15 cellular contexts compared by ENCODE assay signal in the genomic region with DNA sequence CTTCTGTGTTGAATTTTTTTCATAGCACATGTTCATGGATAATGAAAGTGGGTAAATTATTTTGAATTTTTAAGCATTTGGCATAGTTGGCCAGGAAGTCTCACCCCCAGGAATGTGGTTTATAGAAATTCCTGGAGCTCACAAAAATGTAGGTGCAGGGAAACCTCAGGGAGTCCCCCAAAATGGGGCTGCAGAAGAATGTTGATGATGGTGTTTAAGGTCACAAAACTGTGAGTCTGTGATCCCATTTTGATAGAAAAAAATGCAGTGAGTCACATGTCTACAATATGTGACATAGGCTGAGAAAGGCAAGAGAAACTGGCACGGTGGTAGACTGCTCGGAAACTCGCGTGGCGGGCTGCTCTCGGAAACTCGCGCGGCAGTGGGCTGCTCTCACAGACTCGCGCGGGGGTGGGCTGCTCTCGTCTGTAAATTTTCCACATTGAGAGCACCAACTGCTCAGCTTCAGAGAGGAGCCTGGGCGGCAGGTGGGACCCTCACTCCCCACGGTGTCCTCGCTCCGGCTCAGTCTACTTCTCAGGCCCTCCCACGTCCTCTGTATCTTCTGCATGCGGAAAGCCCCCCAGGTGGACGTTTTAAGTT.
"Had no signal": no experiment of that assay in that cellular context is flagged by ENCODE, and none has a peak within 500 bp of the region (broad histone marks: within the 10 kb centered on the region; RNA-seq: fewer than 3 reads in every experiment).

No MANE protein-coding gene starts in this region.

- H3K4me1 ChIP-seq: body of pancreas, heart left ventricle, upper lobe of right lung had no signal

- ATAC-seq: activated CD4-positive, CD25-positive, alpha-beta regulatory T cell treated with anti-CD3 and anti-CD28 coated beads, Interleukin-2, amount 50 U/mL, for 24 hours; body of pancreas; heart left ventricle; left lobe of liver; upper lobe of right lung had no signal

- H3K36me3 Mint-ChIP-seq: activated naive CD8-positive, alpha-beta T cell had no signal

- H3K4me3 ChIP-seq: body of pancreas, heart left ventricle, thoracic aorta, upper lobe of right lung had no signal

- DNase-seq: activated CD4-positive, alpha-beta T cell treated with anti-CD3 and anti-CD28 coated beads, Interleukin-2, amount 50 U/mL, for 1 hour; amygdala; body of pancreas; foreskin melanocyte; heart left ventricle; kidney; mammary epithelial cell; midbrain; stimulated activated CD4-positive, alpha-beta T cell treated with anti-CD3 and anti-CD28 coated beads, Interleukin-2, amount 100 ng/mL, for 24 hours; upper lobe of right lung had no signal

- H3K27ac Mint-ChIP-seq: activated naive CD8-positive, alpha-beta T cell; nephron had no signal

- H3K27me3 Mint-ChIP-seq: activated naive CD8-positive, alpha-beta T cell had no signal

- H3K27me3 ChIP-seq: body of pancreas, heart left ventricle, upper lobe of right lung had no signal

- H3K4me1 Mint-ChIP-seq: nephron had no signal

- H3K27ac ChIP-seq: body of pancreas, heart left ventricle, thoracic aorta, upper lobe of right lung had no signal

- H3K9me3 Mint-ChIP-seq: nephron had no signal

- H3K4me3 Mint-ChIP-seq: activated naive CD8-positive, alpha-beta T cell; nephron had no signal

- H3K9me3 ChIP-seq: body of pancreas, heart left ventricle, thoracic aorta, upper lobe of right lung had no signal
